ENCODE assay signal across 1 cellular context in genomic region chr1:95068956-95069710, GRCh38.
TF ChIP-seq lines count a peak whose summit lies in the region.

No MANE protein-coding gene starts in this region.

TF ChIP-seq in liver, 16 proteins besides CTCF, POLR2A, EP300 and RAD21 (continued from another document):
- TF ChIP-seq REST (IDR thresholded peaks at IDR 0.05): peak; percentile 45
- peak; percentile 68 to 74 for TF ChIP-seq HNF4A (conservative IDR thresholded peaks at IDR 0.05)
- TF ChIP-seq GABPA (IDR thresholded peaks at IDR 0.05 in 1 of 2, conservative IDR thresholded peaks at IDR 0.05 in 1 of 2): no peak
- TF ChIP-seq JUND (IDR thresholded peaks at IDR 0.05): no peak
- TF ChIP-seq TAF1 (conservative IDR thresholded peaks at IDR 0.05): peak; percentile 32
- peak; percentile 12 for TF ChIP-seq FOXA2 (IDR thresholded peaks at IDR 0.05)
- TF ChIP-seq RXRA (IDR thresholded peaks at IDR 0.05): peak; percentile 50 to 56
- TF ChIP-seq NR2F2 (IDR thresholded peaks at IDR 0.05): no peak
